In the genomic region with DNA sequence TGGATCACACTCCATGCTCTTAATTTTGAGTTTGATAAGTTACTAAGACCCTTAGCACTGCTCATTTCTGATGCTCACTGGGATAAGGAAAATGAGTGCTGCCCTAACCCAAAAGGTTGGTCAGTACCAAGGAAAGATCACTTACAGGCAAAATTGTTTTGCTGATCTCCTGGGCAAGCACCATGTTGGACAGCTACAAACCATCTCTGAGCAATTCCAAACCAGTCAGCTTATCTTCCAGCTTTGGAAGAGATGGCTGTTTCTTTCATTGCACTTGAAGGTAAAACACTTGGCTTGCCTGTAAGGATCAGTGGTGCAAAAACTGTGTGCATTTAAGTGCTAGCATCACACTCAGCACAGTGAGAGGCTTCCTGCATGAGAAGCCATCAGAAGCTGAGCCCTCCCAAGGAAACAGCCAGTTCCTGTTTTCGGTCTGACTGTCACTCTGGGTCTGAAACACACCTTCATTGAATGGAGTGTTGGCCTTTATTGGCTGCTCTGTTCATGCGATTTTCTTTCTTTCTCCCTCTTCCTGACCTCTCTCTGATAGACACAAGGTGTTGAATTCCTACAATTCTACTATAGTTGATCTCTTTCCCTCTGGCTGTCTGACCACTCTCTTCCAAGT, we compare ENCODE assay signal across 13 cellular contexts.
A peak's percentile ranks its signal among the peaks of the same experiment; 100 is the strongest.
DNase-seq lines count a peak whose midpoint lies in the region; ATAC-seq and TF ChIP-seq lines count a peak whose summit lies in the region.
"Had no signal": no experiment of that assay in that cellular context is flagged by ENCODE, and none has a peak within 500 bp of the region (broad histone marks: within the 10 kb centered on the region; RNA-seq: fewer than 3 reads in every experiment).

No MANE protein-coding gene starts in this region.

- H3K27ac ChIP-seq in foreskin keratinocyte = no peak overlapping the region
- H3K27ac ChIP-seq: ascending aorta had no signal

- peak; percentile 9 for DNase-seq in germinal center (ENCODE audit: low spot score)
- DNase-seq in G401 (ENCODE audit: low spot score) = no peak
- DNase-seq in AG20443 (ENCODE audit: low spot score) = no peak
- DNase-seq in foreskin keratinocyte = no peak
- DNase-seq: activated CD8-positive, alpha-beta T cell treated with anti-CD3 and anti-CD28 coated beads, Interleukin-2, amount 10 ng/mL, durations not matched to agents 7 days and 5 days; DMS53; NCI-H2029; stimulated activated CD4-positive, alpha-beta T cell treated with anti-CD3 and anti-CD28 coated beads, Interleukin-4, amount 100 ng/mL, for 1 hour; trophoblast cell had no signal

- in situ Hi-C loops in G401 (cut with HindIII; ENCODE audit: low sequenced_read_pairs) = no loop called here

- TF ChIP-seq CTCF in foreskin keratinocyte (conservative IDR thresholded peaks at IDR 0.05) = no peak

- H3K4me1 ChIP-seq in foreskin keratinocyte = no peaks in the 10 kb centered on the region
- H3K4me1 ChIP-seq: ascending aorta had no signal

- ATAC-seq in GM19025 (IDR thresholded peaks at IDR 0.05; ENCODE audit: low read depth, unreplicated experiment) (peak; percentile 77), GM21723 (IDR thresholded peaks at IDR 0.05; ENCODE audit: unreplicated experiment) (peak; percentile 95), HG03159 (IDR thresholded peaks at IDR 0.05; ENCODE audit: unreplicated experiment) (peak; percentile 99), foreskin keratinocyte (no peak)
- ATAC-seq: activated CD8-positive, alpha-beta T cell treated with anti-CD3 and anti-CD28 coated beads, Interleukin-2, amount 10 ng/mL, durations not matched to agents 7 days and 5 days had no signal

- H3K27me3 ChIP-seq in foreskin keratinocyte = no peaks in the 10 kb centered on the region
- H3K27me3 ChIP-seq: ascending aorta had no signal
